Comparison of ENCODE assay signal across 18 cellular contexts in the genomic region with DNA sequence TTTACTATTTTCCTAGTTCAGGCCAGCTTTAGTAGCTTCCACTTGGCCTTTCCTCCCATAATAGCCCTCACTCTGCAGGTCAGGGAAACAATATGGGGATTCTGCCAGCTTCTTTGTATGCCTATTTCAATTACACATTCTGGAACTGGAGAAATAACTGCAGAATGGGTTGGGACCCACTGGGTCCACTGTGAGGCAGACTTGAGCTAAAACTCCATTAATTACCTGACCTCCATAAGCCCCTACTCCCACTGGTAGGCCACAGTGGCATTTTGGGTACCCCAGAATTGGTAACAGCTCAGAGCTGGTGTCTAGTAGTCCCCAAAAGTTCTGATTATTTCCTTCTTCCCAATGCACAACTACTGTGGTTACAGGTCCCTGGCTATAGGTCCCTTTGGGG.
A peak's percentile ranks its signal among the peaks of the same experiment; 100 is the strongest.
DNase-seq lines count a peak whose midpoint lies in the region; TF ChIP-seq lines count a peak whose summit lies in the region.
"Had no signal": no experiment of that assay in that cellular context is flagged by ENCODE, and none has a peak within 500 bp of the region (broad histone marks: within the 10 kb centered on the region; RNA-seq: fewer than 3 reads in every experiment).

No MANE protein-coding gene starts in this region.

- H3K36me3 ChIP-seq in OCI-LY1 (ENCODE audit: insufficient read depth, low read length), result no peaks in the 10 kb centered on the region
- H3K36me3 ChIP-seq: thoracic aorta had no signal

- DNase-seq in AG09309 (ENCODE audit: low read depth), result no peak
- no peak for DNase-seq in GM10266 (ENCODE audit: extremely low spot score)
- DNase-seq in fibroblast of pulmonary artery (ENCODE audit: low read depth), result no peak
- no peak for DNase-seq in HK-2 (ENCODE audit: unreplicated experiment)
- DNase-seq in central memory CD4-positive, alpha-beta T cell, result no peak
- DNase-seq in GDM1 (lab: John Stamatoyannopoulos, UW), result no peak
- DNase-seq in HCEC 1CT, result no peak
- DNase-seq: activated CD4-positive, alpha-beta memory T cell treated with anti-CD3 and anti-CD28 coated beads for 36 hours; activated naive CD4-positive, alpha-beta T cell treated with Interleukin-2 at 50 U/mL for 16 hours; activated T-cell treated with anti-CD3 and anti-CD28 coated beads for 4 hours; anterior cingulate cortex; naive thymus-derived CD8-positive, alpha-beta T cell; NCI-H1092 treated with DMSO at 0.1 percent for 48 hours; SHP77 treated with DMSO at 0.1 percent for 48 hours; stimulated activated naive B cell treated with anti-CD40 and anti-IgM and Interleukin-4, amounts not matched to agents 10 μg/mL and 1 μg/mL and 100 μg/mL, for 72 hours had no signal

- no peaks in the 10 kb centered on the region for H4K20me1 ChIP-seq in OCI-LY1 (ENCODE audit: insufficient read depth, low read length)

- H3K9me2 ChIP-seq in OCI-LY1 (ENCODE audit: low read depth, low read length), result no peaks in the 10 kb centered on the region

- H3K27ac ChIP-seq in OCI-LY1 (ENCODE audit: low read depth, low read length, poor library complexity, severe bottlenecking), result no peak overlapping the region
- H3K27ac ChIP-seq: hepatocyte, thoracic aorta had no signal

- H3K9ac ChIP-seq in OCI-LY1 (ENCODE audit: low read length), result no peak overlapping the region

- H3K4me1 ChIP-seq in OCI-LY1 (ENCODE audit: insufficient read depth, low read length, severe bottlenecking), result no peaks in the 10 kb centered on the region

- no peaks in the 10 kb centered on the region for H3K9me3 ChIP-seq in OCI-LY1 (ENCODE audit: low read length)
- H3K9me3 ChIP-seq: thoracic aorta had no signal

- TF ChIP-seq CTCF in AG09309 (IDR thresholded peaks at IDR 0.05; ENCODE audit: control insufficient read depth, insufficient read depth, low read depth, low read length, missing control alignments), result peak; percentile 1
- TF ChIP-seq CTCF in GM10266 (IDR thresholded peaks at IDR 0.05; ENCODE audit: control insufficient read depth, insufficient read depth, low read depth, missing control alignments), result peak; percentile 36
- TF ChIP-seq CTCF in OCI-LY1 (IDR thresholded peaks at IDR 0.05; ENCODE audit: low read length), result peak; percentile 40; the same call in 1 of the 2 replicates
- peak; percentile 8 for TF ChIP-seq CTCF in fibroblast of pulmonary artery (IDR thresholded peaks at IDR 0.05; ENCODE audit: low read length, missing control alignments)

- no peaks in the 10 kb centered on the region for H3F3A ChIP-seq in OCI-LY1 (ENCODE audit: insufficient read depth, low read length)

- H3K79me2 ChIP-seq in OCI-LY1 (ENCODE audit: insufficient read depth, low read length), result no peaks in the 10 kb centered on the region
- H3K79me2 ChIP-seq: hepatocyte had no signal

- H3K4me3 ChIP-seq in AG09309 (ENCODE audit: control insufficient read depth, low read depth, low read length), result no peak overlapping the region
- H3K4me3 ChIP-seq in OCI-LY1 (ENCODE audit: low read depth, low read length, poor library complexity, severe bottlenecking), result no peak overlapping the region
- H3K4me3 ChIP-seq in fibroblast of pulmonary artery (replicated peaks; ENCODE audit: low read depth, low read length), result no peak overlapping the region
- H3K4me3 ChIP-seq: hepatocyte, thoracic aorta had no signal

- no peak overlapping the region for H2AFZ ChIP-seq in OCI-LY1 (ENCODE audit: low read length)
- H2AFZ ChIP-seq: hepatocyte had no signal

- H3K4me2 ChIP-seq in OCI-LY1 (ENCODE audit: low read length), result no peak overlapping the region
- H3K4me2 ChIP-seq: hepatocyte had no signal

- no peaks in the 10 kb centered on the region for H3K27me3 ChIP-seq in OCI-LY1 (ENCODE audit: insufficient read depth, low read length)
- H3K27me3 ChIP-seq: hepatocyte had no signal
